Comparison of ENCODE assay signal across 32 cellular contexts in genomic region chr12:10252201-10252600, GRCh38. TPM values are rescaled to one million over a fixed set of nuclear protein-coding genes. Genes with fewer than 3 reads are reported as not detected.
"Had no signal": no experiment of that assay in that cellular context is flagged by ENCODE, and none has a peak within 500 bp of the region (broad histone marks: within the 10 kb centered on the region; RNA-seq: fewer than 3 reads in every experiment).

No MANE protein-coding gene starts in this region.

- H3K9me3 ChIP-seq: body of pancreas had no signal

- FAIRE-seq: colon had no signal

- DNase-seq: activated CD4-positive, alpha-beta memory T cell treated with anti-CD3 and anti-CD28 coated beads for 36 hours; activated CD4-positive, alpha-beta T cell treated with anti-CD3 and anti-CD28 coated beads for 36 hours; activated CD4-positive, alpha-beta T cell treated with anti-CD3 and anti-CD28 coated beads, Interleukin-2, amount 10 ng/mL, durations not matched to agents 24 days and 14 days; activated CD4-positive, CD25-positive, alpha-beta regulatory T cell; activated CD4-positive, CD25-positive, alpha-beta regulatory T cell treated with anti-CD3 and anti-CD28 coated beads, Interleukin-2, amount 50 U/mL, for 72 hours; activated CD8-positive, alpha-beta memory T cell treated with anti-CD3 and anti-CD28 coated beads, Interleukin-2, amount 10 ng/mL, durations not matched to agents 7 days and 5 days; activated CD8-positive, alpha-beta memory T cell treated with anti-CD3 and anti-CD28 coated beads, Interleukin-2, amount 50 U/mL, for 4 hours; activated CD8-positive, alpha-beta T cell treated with anti-CD3 and anti-CD28 coated beads, Interleukin-2, amount 10 ng/mL, durations not matched to agents 7 days and 5 days; activated effector memory CD4-positive, alpha-beta T cell treated with anti-CD3 and anti-CD28 coated beads, Interleukin-2, amount 50 U/mL, for 16 hours; activated naive CD4-positive, alpha-beta T cell treated with anti-CD3 and anti-CD28 coated beads for 36 hours; activated naive CD8-positive, alpha-beta T cell treated with anti-CD3 and anti-CD28 coated beads for 36 hours; activated naive CD8-positive, alpha-beta T cell treated with anti-CD3 and anti-CD28 coated beads, Interleukin-2, amount 50 U/mL, for 24 hours; activated T-cell treated with anti-CD3 and anti-CD28 coated beads, Interleukin-2, amount 50 U/mL, for 1 hour; activated T-cell treated with anti-CD3 and anti-CD28 coated beads, Interleukin-2, amount 50 U/mL, for 48 hours; adrenal gland; amygdala; aorta; body of pancreas; caudate nucleus; cortex of kidney; dermis blood vessel endothelial cell; effector CD4-positive, alpha-beta T cell; effector memory CD8-positive, alpha-beta T cell; erythroblast; foreskin keratinocyte; gastrocnemius medialis; T-helper 2 cell had no signal

- H3K9me3 Mint-ChIP-seq: activated CD4-positive, alpha-beta T cell treated with anti-CD3 and anti-CD28 coated beads, Interleukin-2, amount 10 ng/mL, durations not matched to agents 24 days and 14 days had no signal

- H3K4me1 Mint-ChIP-seq: activated CD4-positive, alpha-beta T cell treated with anti-CD3 and anti-CD28 coated beads, Interleukin-2, amount 10 ng/mL, durations not matched to agents 24 days and 14 days had no signal

- H3K4me1 ChIP-seq: adrenal gland, body of pancreas, esophagus muscularis mucosa, foreskin keratinocyte, gastrocnemius medialis had no signal

- H3K27me3 ChIP-seq: adrenal gland, body of pancreas, esophagus muscularis mucosa, foreskin keratinocyte, gastrocnemius medialis had no signal

- H3K36me3 Mint-ChIP-seq: activated naive CD4-positive, alpha-beta T cell treated with anti-CD3 and anti-CD28 coated beads, Interleukin-2, amount 50 U/mL, for 24 hours had no signal

- H3K27ac Mint-ChIP-seq: activated CD4-positive, alpha-beta memory T cell treated with anti-CD3 and anti-CD28 coated beads for 36 hours; activated CD4-positive, alpha-beta T cell treated with anti-CD3 and anti-CD28 coated beads for 36 hours; activated CD4-positive, alpha-beta T cell treated with anti-CD3 and anti-CD28 coated beads, Interleukin-2, amount 10 ng/mL, durations not matched to agents 24 days and 14 days; activated CD8-positive, alpha-beta memory T cell treated with anti-CD3 and anti-CD28 coated beads, Interleukin-2, amount 10 ng/mL, durations not matched to agents 7 days and 5 days; activated CD8-positive, alpha-beta T cell treated with anti-CD3 and anti-CD28 coated beads, Interleukin-2, amount 10 ng/mL, durations not matched to agents 7 days and 5 days; activated naive CD4-positive, alpha-beta T cell treated with anti-CD3 and anti-CD28 coated beads for 36 hours; activated naive CD4-positive, alpha-beta T cell treated with anti-CD3 and anti-CD28 coated beads, Interleukin-2, amount 50 U/mL, for 24 hours; activated naive CD8-positive, alpha-beta T cell treated with anti-CD3 and anti-CD28 coated beads for 36 hours; activated naive CD8-positive, alpha-beta T cell treated with anti-CD3 and anti-CD28 coated beads, Interleukin-2, amount 50 U/mL, for 24 hours; activated T-helper 1 cell treated with anti-CD3 and anti-CD28 coated beads, Interleukin-12 subunit alpha, Interleukin-12 subunit beta, Interleukin-2, Interleukin-4 antibody, amounts not matched to agents 30 ng/mL and 10 ng/mL and 1 ng/mL, durations not matched to agents 14 hours and 24 hours and 36 hours; activated T-helper 2 cell treated with anti-CD3 and anti-CD28 coated beads, Interferon-gamma antibody, Interleukin-2, Interleukin-4, amounts not matched to agents 10 μg/mL and 5 μg/mL and 100 μg/mL, durations not matched to agents 14 hours and 24 hours and 36 hours had no signal

- H3K4me3 ChIP-seq: adrenal gland, body of pancreas, esophagus muscularis mucosa, gastrocnemius medialis had no signal

- H3K36me3 ChIP-seq: adrenal gland, gastrocnemius medialis had no signal

- H3K27me3 Mint-ChIP-seq: activated CD8-positive, alpha-beta memory T cell treated with anti-CD3 and anti-CD28 coated beads, Interleukin-2, amount 10 ng/mL, durations not matched to agents 7 days and 5 days; activated naive CD8-positive, alpha-beta T cell treated with anti-CD3 and anti-CD28 coated beads for 36 hours; activated naive CD8-positive, alpha-beta T cell treated with anti-CD3 and anti-CD28 coated beads, Interleukin-2, amount 50 U/mL, for 24 hours; effector memory CD8-positive, alpha-beta T cell had no signal

- H3K4me3 Mint-ChIP-seq: activated CD4-positive, alpha-beta memory T cell treated with anti-CD3 and anti-CD28 coated beads for 36 hours; activated CD4-positive, alpha-beta T cell treated with anti-CD3 and anti-CD28 coated beads for 36 hours; activated CD4-positive, alpha-beta T cell treated with anti-CD3 and anti-CD28 coated beads, Interleukin-2, amount 10 ng/mL, durations not matched to agents 24 days and 14 days; activated CD8-positive, alpha-beta memory T cell treated with anti-CD3 and anti-CD28 coated beads, Interleukin-2, amount 10 ng/mL, durations not matched to agents 7 days and 5 days; activated CD8-positive, alpha-beta T cell treated with anti-CD3 and anti-CD28 coated beads, Interleukin-2, amount 10 ng/mL, durations not matched to agents 7 days and 5 days; activated naive CD4-positive, alpha-beta T cell treated with anti-CD3 and anti-CD28 coated beads for 36 hours; activated naive CD4-positive, alpha-beta T cell treated with anti-CD3 and anti-CD28 coated beads, Interleukin-2, amount 50 U/mL, for 24 hours; activated naive CD8-positive, alpha-beta T cell treated with anti-CD3 and anti-CD28 coated beads for 36 hours; activated naive CD8-positive, alpha-beta T cell treated with anti-CD3 and anti-CD28 coated beads, Interleukin-2, amount 50 U/mL, for 24 hours; activated T-helper 1 cell treated with anti-CD3 and anti-CD28 coated beads, Interleukin-12 subunit alpha, Interleukin-12 subunit beta, Interleukin-2, Interleukin-4 antibody, amounts not matched to agents 30 ng/mL and 10 ng/mL and 1 ng/mL, durations not matched to agents 14 hours and 24 hours and 36 hours; effector memory CD8-positive, alpha-beta T cell had no signal

- ATAC-seq: activated CD4-positive, alpha-beta T cell treated with anti-CD3 and anti-CD28 coated beads for 36 hours; activated CD8-positive, alpha-beta memory T cell treated with anti-CD3 and anti-CD28 coated beads, Interleukin-2, amount 10 ng/mL, durations not matched to agents 7 days and 5 days; activated CD8-positive, alpha-beta T cell treated with anti-CD3 and anti-CD28 coated beads, Interleukin-2, amount 10 ng/mL, durations not matched to agents 7 days and 5 days; activated naive CD8-positive, alpha-beta T cell treated with anti-CD3 and anti-CD28 coated beads, Interleukin-2, amount 50 U/mL, for 24 hours; body of pancreas; effector memory CD8-positive, alpha-beta T cell; foreskin keratinocyte; gastrocnemius medialis had no signal

- H3K27ac ChIP-seq: adrenal gland, body of pancreas, esophagus muscularis mucosa, foreskin keratinocyte, gastrocnemius medialis had no signal

RNA-seq across cellular contexts. Expression of gene KLRD1, which starts 55.5 kb away (rescaled TPM):
- total RNA-seq: foreskin keratinocyte had no signal
- polyA plus RNA-seq: foreskin keratinocyte had no signal
